Comparison of ENCODE assay signal across 15 cellular contexts in genomic region chr10:5092848-5093790, GRCh38. TPM values are rescaled to one million over a fixed set of nuclear protein-coding genes. Genes with fewer than 3 reads are reported as not detected.
"Had no signal": no experiment of that assay in that cellular context is flagged by ENCODE, and none has a peak within 500 bp of the region (broad histone marks: within the 10 kb centered on the region; RNA-seq: fewer than 3 reads in every experiment).

No MANE protein-coding gene starts in this region.

- H3K9me3 ChIP-seq: colonic mucosa, neutrophil had no signal

- H3K27ac ChIP-seq: colonic mucosa, neutrophil had no signal

- DNase-seq: activated CD4-positive, alpha-beta T cell treated with anti-CD3 and anti-CD28 coated beads, Interleukin-2, amount 50 U/mL, for 4 hours; activated gamma-delta T cell treated with Interleukin-2 at 50 U/mL for 16 hours; central memory CD4-positive, alpha-beta T cell; colonic mucosa; heart right ventricle; natural killer cell; retina; stimulated activated CD4-positive, alpha-beta T cell treated with anti-CD3 and anti-CD28 coated beads, Interleukin-2, amount 100 ng/mL, for 24 hours; stimulated activated naive CD8-positive, alpha-beta T cell treated with anti-CD3 and anti-CD28 coated beads, Interleukin-15, Interleukin-2, amounts not matched to agents 100 U/mL and 50 U/mL, for 24 hours; uterus had no signal

- H3K36me3 Mint-ChIP-seq: natural killer cell had no signal

- ATAC-seq: stimulated activated naive CD8-positive, alpha-beta T cell treated with anti-CD3 and anti-CD28 coated beads, Interleukin-15, Interleukin-2, amounts not matched to agents 100 U/mL and 50 U/mL, for 24 hours had no signal

- H3K4me3 Mint-ChIP-seq: activated naive CD8-positive, alpha-beta T cell had no signal

- H3K4me1 ChIP-seq: colonic mucosa, uterus had no signal

- H3K27me3 ChIP-seq: colonic mucosa, esophagus muscularis mucosa, heart right ventricle, tibial nerve, uterus had no signal

- H3K36me3 ChIP-seq: colonic mucosa, neutrophil, tibial nerve, uterus had no signal

- H3K27ac Mint-ChIP-seq: activated naive CD8-positive, alpha-beta T cell had no signal

RNA-seq across cellular contexts. Expression of gene AKR1C3, which starts 1.1 kb away (rescaled TPM):
- total RNA-seq: activated CD8-positive, alpha-beta memory T cell treated with anti-CD3 and anti-CD28 coated beads for 36 hours had no signal
